In the genomic region with DNA sequence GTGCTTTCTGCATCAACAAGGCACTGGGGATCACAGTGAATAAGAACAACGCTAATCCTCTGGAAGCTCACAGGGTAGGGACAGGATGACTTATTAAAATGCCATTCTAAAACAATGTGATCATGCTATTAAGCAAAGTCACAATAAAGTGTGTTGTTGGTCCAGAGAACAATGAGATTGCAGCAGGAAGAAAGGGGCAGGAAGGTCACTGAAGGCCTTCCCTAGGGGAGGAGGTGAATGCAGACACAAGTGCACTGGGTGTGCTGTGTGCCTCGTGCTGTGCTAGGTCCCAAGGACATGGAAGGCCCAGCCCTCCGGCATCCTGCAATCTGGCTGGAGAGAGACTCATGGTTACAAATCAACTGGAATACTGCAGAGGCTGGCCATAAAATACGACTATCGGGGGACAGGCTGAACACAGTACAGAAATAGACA, we compare ENCODE assay signal across 1 cellular context.
TF ChIP-seq lines count a peak whose summit lies in the region.

No MANE protein-coding gene starts in this region.

TF ChIP-seq in endothelial cell of umbilical vein, 7 proteins besides CTCF, POLR2A, EP300 and RAD21:
- peak; percentile 56 for TF ChIP-seq JUN (IDR thresholded peaks at IDR 0.05; ENCODE audit: borderline replicate concordance, insufficient read depth, insufficient read length, low read depth)
- TF ChIP-seq MYC (IDR thresholded peaks at IDR 0.05; ENCODE audit: low read depth, low read length), result no peak
- TF ChIP-seq GATA2 (IDR thresholded peaks at IDR 0.05; ENCODE audit: insufficient read depth, insufficient read length, low read depth, low read length), result no peak
- peak; percentile 29 for TF ChIP-seq POLR2AphosphoS5 (IDR thresholded peaks at IDR 0.05; ENCODE audit: insufficient read depth, low read depth, low read length)
- no peak for TF ChIP-seq EZH2 (IDR thresholded peaks at IDR 0.05; ENCODE audit: borderline replicate concordance, low read depth, low read length, severe bottlenecking)
- TF ChIP-seq FOS (IDR thresholded peaks at IDR 0.05; ENCODE audit: borderline replicate concordance, insufficient read depth, low read length), result no peak
- TF ChIP-seq, protein P1, sequence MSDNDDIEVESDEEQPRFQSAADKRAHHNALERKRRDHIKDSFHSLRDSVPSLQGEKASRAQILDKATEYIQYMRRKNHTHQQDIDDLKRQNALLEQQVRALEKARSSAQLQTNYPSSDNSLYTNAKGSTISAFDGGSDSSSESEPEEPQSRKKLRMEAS (IDR thresholded peaks at IDR 0.05; ENCODE audit: insufficient read depth, insufficient read length), result no peak
